ENCODE assay signal across 9 cellular contexts in the genomic region with DNA sequence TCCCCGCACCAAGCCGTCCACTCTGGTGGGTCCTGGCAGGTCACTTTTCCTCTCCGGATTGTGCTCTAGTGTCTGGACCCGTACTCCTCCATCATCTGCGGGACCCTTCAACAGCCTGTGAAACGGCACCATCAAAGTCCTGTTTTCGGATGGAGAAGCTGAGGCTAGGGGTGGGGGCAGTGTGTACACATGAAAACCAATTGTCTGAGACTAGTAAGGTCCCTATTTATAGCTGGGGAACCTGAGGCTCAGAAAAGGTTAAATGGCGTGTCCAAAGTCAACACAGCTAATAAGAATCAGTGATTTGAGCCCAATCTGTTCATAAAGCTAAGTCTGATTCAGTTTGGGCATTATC. TPM values are rescaled to one million over a fixed set of nuclear protein-coding genes. Genes with fewer than 3 reads are reported as not detected.
DNase-seq lines count a peak whose midpoint lies in the region; ATAC-seq and TF ChIP-seq lines count a peak whose summit lies in the region.
"Had no signal": no experiment of that assay in that cellular context is flagged by ENCODE, and none has a peak within 500 bp of the region (broad histone marks: within the 10 kb centered on the region; RNA-seq: fewer than 3 reads in every experiment).

No MANE protein-coding gene starts in this region.

- H3K9me3 Mint-ChIP-seq in natural killer cell treated with Interleukin-12 subunit alpha and Interleukin-12 subunit beta and Interleukin-15 and Interleukin-18, amount 100 ng/mL, for 72 hours: no peaks in the 10 kb centered on the region

- H3K27me3 ChIP-seq in ACC112 (ENCODE audit: insufficient read depth, low read length): no peaks in the 10 kb centered on the region
- peaks cover 0 to 22% (median 13%) of the 10 kb centered on the region in 45 donors for H3K27me3 ChIP-seq in dorsolateral prefrontal cortex

- H3K36me3 Mint-ChIP-seq in natural killer cell treated with Interleukin-12 subunit alpha and Interleukin-12 subunit beta and Interleukin-15 and Interleukin-18, amount 100 ng/mL, for 72 hours: no peaks in the 10 kb centered on the region

- H3K4me3 ChIP-seq in ACC112 (ENCODE audit: low read depth, low read length) (no peak overlapping the region; the same call in 1 of the 2 replicates), HFF-Myc (replicated peaks; ENCODE audit: low read depth, low read length) (peak overlapping the region; percentile 44), dorsolateral prefrontal cortex (peak overlapping the region; percentile 33 to 76 (median 63))

- DNase-seq in HFF-Myc (ENCODE audit: extremely low read depth, low read depth): no peak
- DNase-seq in dorsolateral prefrontal cortex: no peak
- DNase-seq in natural killer cell treated with Interleukin-12 subunit alpha and Interleukin-12 subunit beta and Interleukin-15 and Interleukin-18, amount 100 ng/mL, for 72 hours (ENCODE audit: low spot score): no peak
- no peak for DNase-seq in GDM1 (lab: John Stamatoyannopoulos, UW)
- DNase-seq: NCI-H187 had no signal

- peaks cover 8% of the 10 kb centered on the region for H3K79me2 ChIP-seq in ACC112 (ENCODE audit: control insufficient read depth, insufficient read depth, low read length, unreplicated experiment)

- peaks cover 17 to 18% of the 10 kb centered on the region in 2 donors for H3K27me3 Mint-ChIP-seq in natural killer cell treated with Interleukin-12 subunit alpha and Interleukin-12 subunit beta and Interleukin-15 and Interleukin-18, amount 100 ng/mL, for 72 hours

- H3K36me3 ChIP-seq in ACC112 (ENCODE audit: insufficient read depth, low read length): no peaks in the 10 kb centered on the region

- H3K4me1 ChIP-seq in ACC112 (ENCODE audit: control insufficient read depth, insufficient read depth, low read length, unreplicated experiment): peaks cover 14% of the 10 kb centered on the region

- no peak for TF ChIP-seq CTCF in HFF-Myc (IDR thresholded peaks at IDR 0.05; ENCODE audit: low read depth, low read length, missing control alignments)
- TF ChIP-seq CTCF in dorsolateral prefrontal cortex (IDR thresholded peaks at IDR 0.05 in 54 of 56, conservative IDR thresholded peaks at IDR 0.05 in 2 of 56; ENCODE audit: low read depth in 1 of 56, partially characterized antibody in 56 of 56): no peak

- H3K4me1 Mint-ChIP-seq in natural killer cell treated with Interleukin-12 subunit alpha and Interleukin-12 subunit beta and Interleukin-15 and Interleukin-18, amount 100 ng/mL, for 72 hours (ENCODE audit: low read depth in 2 of 2): peaks cover 17 to 30% of the 10 kb centered on the region in 2 donors

- no peak overlapping the region for H3K27ac Mint-ChIP-seq in natural killer cell treated with Interleukin-12 subunit alpha and Interleukin-12 subunit beta and Interleukin-15 and Interleukin-18, amount 100 ng/mL, for 72 hours

- ATAC-seq in natural killer cell treated with Interleukin-12 subunit alpha and Interleukin-12 subunit beta and Interleukin-15 and Interleukin-18, amount 100 ng/mL, for 72 hours: no peak
- ATAC-seq in GM21825 (IDR thresholded peaks at IDR 0.05; ENCODE audit: unreplicated experiment) (no peak), HG02981 (IDR thresholded peaks at IDR 0.05; ENCODE audit: unreplicated experiment) (no peak), GM18868 (IDR thresholded peaks at IDR 0.05; ENCODE audit: unreplicated experiment) (no peak)

- intact Hi-C loops in dorsolateral prefrontal cortex (cut with DNase I): no loop called here

- H3K27ac ChIP-seq in ACC112 (ENCODE audit: low read depth, low read length) (no peak overlapping the region), dorsolateral prefrontal cortex (peak overlapping the region in 21 of 59 donors; percentile 22 to 78 (median 57))

- peak overlapping the region; percentile 47 for H3K4me3 Mint-ChIP-seq in natural killer cell treated with Interleukin-12 subunit alpha and Interleukin-12 subunit beta and Interleukin-15 and Interleukin-18, amount 100 ng/mL, for 72 hours

- H2AFZ ChIP-seq in ACC112 (ENCODE audit: low read length, unreplicated experiment): peak overlapping the region; percentile 15

RNA-seq across cellular contexts. Expression of gene LRRC32, which starts 0.7 kb away (rescaled TPM):
- total RNA-seq in dorsolateral prefrontal cortex: 10 to 100 TPM in 113 of 120 experiments, 1 to 10 TPM in 7; 8.2 to 56.1 (median 22.8) TPM
- under 1 TPM in 1 of 2 donors, not detected in 1; 0.08 TPM for total RNA-seq in natural killer cell treated with Interleukin-12 subunit alpha and Interleukin-12 subunit beta and Interleukin-15 and Interleukin-18, amount 100 ng/mL, for 72 hours

Comparison
In these comparisons a context has a peak if more than half of its experiments do, and no peak if none do; other contexts are left out.
1. RNA of gene LRRC32, which starts 0.7 kb away (total RNA-seq): 8.2 to 56.1 TPM in dorsolateral prefrontal cortex; 0.08 TPM in natural killer cell treated with Interleukin-12 subunit alpha and Interleukin-12 subunit beta and Interleukin-15 and Interleukin-18, amount 100 ng/mL, for 72 hours; every median in the first group is over 4 times any median in the second.